8 cellular contexts compared by ENCODE assay signal in genomic region chr6:10695086-10695657, GRCh38. TPM values are rescaled to one million over a fixed set of nuclear protein-coding genes. Genes with fewer than 3 reads are reported as not detected.
DNase-seq lines count a peak whose midpoint lies in the region; ATAC-seq and TF ChIP-seq lines count a peak whose summit lies in the region.

No MANE protein-coding gene starts in this region.

- TF ChIP-seq EP300 in esophagus muscularis mucosa (IDR thresholded peaks at IDR 0.05) = no peak

- CTCF ChIA-PET in Panc1 (lab: Charles Lee) = interaction anchor here (0.5 to 0.7 kb wide), 4 partner anchors 28 to 190 kb away, joined by 3 to 11 read pairs (median 7); no protein-coding TSS in a partner anchor

- H3K4me3 ChIP-seq in GM12875 (ENCODE audit: low read depth, low read length) (peak overlapping the region; percentile 66), Panc1 (ENCODE audit: low read depth in 2 of 2, low read length in 2 of 2) (peak overlapping the region; percentile 95 to 98), esophagus muscularis mucosa (peak overlapping the region; percentile 64 to 93 (median 86)), prostate gland (peak overlapping the region; percentile 68 to 90)

- under 1% methylated on average over 17 of the region's 17 CpGs for WGBS in esophagus muscularis mucosa
- 0% methylated on average over 17 of the region's 17 CpGs for WGBS in prostate gland

- intact Hi-C loops in Panc1 (cut with micrococcal nuclease; ENCODE audit: unreplicated experiment) (loop anchor here (10.0 kb wide), 1 partner anchor 170 kb away; the partner anchor contains the start of gene GCNT2), esophagus muscularis mucosa (cut with DNase I) (loop anchor here (2.0 kb wide), 1 partner anchor 54 kb away; no protein-coding TSS in a partner anchor), prostate gland (cut with DNase I) (loop anchor here (2.0 to 10.0 kb wide), 2 partner anchors 28 to 80 kb away; partner anchors contain the start of gene TMEM14C)

- POLR2A ChIA-PET in Panc1 (lab: Charles Lee) = interaction anchor here (0.5 to 1.0 kb wide), 8 partner anchors 12 to 1880 kb away, joined by 3 to 15 read pairs (median 5); no protein-coding TSS in a partner anchor

- peaks cover 27% of the 10 kb centered on the region for H3K4me1 ChIP-seq in Panc1 (ENCODE audit: control insufficient read depth, insufficient read depth, low read length)
- H3K4me1 ChIP-seq in esophagus muscularis mucosa = peaks cover 25 to 36% (median 28%) of the 10 kb centered on the region in 4 donors
- H3K4me1 ChIP-seq in prostate gland (replicated peaks) = peaks cover 5% of the 10 kb centered on the region

- ATAC-seq in Panc1 (no peak), HG03175 (IDR thresholded peaks at IDR 0.05; ENCODE audit: unreplicated experiment) (no peak), GM18498 (IDR thresholded peaks at IDR 0.05; ENCODE audit: unreplicated experiment) (no peak), GM21737 (IDR thresholded peaks at IDR 0.05; ENCODE audit: unreplicated experiment) (no peak)

- H3K27me3 ChIP-seq in Panc1 (ENCODE audit: control insufficient read depth, insufficient read depth, low read length) = no peaks in the 10 kb centered on the region
- no peaks in the 10 kb centered on the region for H3K27me3 ChIP-seq in esophagus muscularis mucosa
- no peaks in the 10 kb centered on the region for H3K27me3 ChIP-seq in prostate gland (replicated peaks; ENCODE audit: insufficient read depth)

- no TSS peak for BruUV-seq in Panc1 (replicated peaks; lab: Mats Ljungman, UMichigan)

- TF ChIP-seq CTCF in GM12875 (IDR thresholded peaks at IDR 0.05; ENCODE audit: borderline replicate concordance, insufficient read depth, low read depth, low read length) (no peak), Panc1 (IDR thresholded peaks at IDR 0.05) (no peak), esophagus muscularis mucosa (IDR thresholded peaks at IDR 0.05) (no peak), prostate gland (IDR thresholded peaks at IDR 0.05) (no peak)

- in situ Hi-C loops in Panc1 (cut with HindIII; ENCODE audit: low pct_unique_long_range_greater_than_20kb, low sequenced_read_pairs) = no loop called here

- peaks cover 5% of the 10 kb centered on the region for H3K36me3 ChIP-seq in Panc1 (ENCODE audit: control insufficient read depth, insufficient read depth, low read length)
- H3K36me3 ChIP-seq in esophagus muscularis mucosa = peaks cover 0 to 32% (median 19%) of the 10 kb centered on the region in 4 donors
- H3K36me3 ChIP-seq in prostate gland = no peaks in the 10 kb centered on the region

- H3K27ac ChIP-seq in Panc1 (ENCODE audit: low read length) = peak overlapping the region; percentile 98
- H3K27ac ChIP-seq in esophagus muscularis mucosa (replicated peaks in 1 of 4) = peak overlapping the region; percentile 89 to 93 (median 90)
- H3K27ac ChIP-seq in prostate gland = peak overlapping the region; percentile 92 to 94

- H3K9me3 ChIP-seq in Panc1 (ENCODE audit: control insufficient read depth, insufficient read depth, low read depth, low read length) (no peaks in the 10 kb centered on the region), esophagus muscularis mucosa (no peaks in the 10 kb centered on the region), prostate gland (no peaks in the 10 kb centered on the region)

- TF ChIP-seq POLR2A in esophagus muscularis mucosa (IDR thresholded peaks at IDR 0.05; ENCODE audit: low read depth) (no peak), prostate gland (IDR thresholded peaks at IDR 0.05) (no peak)

- DNase-seq in Panc1 (ENCODE audit: low read depth, low spot score) (peak; percentile 12), esophagus muscularis mucosa (ENCODE audit: extremely low spot score) (no peak), prostate gland (ENCODE audit: low spot score) (no peak), NCI-H2196 (lab: John Stamatoyannopoulos, UW; ENCODE audit: unreplicated experiment) (no peak)

RNA-seq across cellular contexts. Expression of gene PAK1IP1, which starts 0.4 kb away (rescaled TPM):
- total RNA-seq in Panc1 (2021; ENCODE audit: unreplicated experiment) = 27.3 TPM
- polyA plus RNA-seq in Panc1 (2012; ENCODE audit: insufficient read length) = 18.1 TPM
- total RNA-seq in esophagus muscularis mucosa = 10 to 100 TPM in 2 of 4 donors, 1 to 10 TPM in 2; 9.4 to 17.9 (median 11.4) TPM
- total RNA-seq in prostate gland = 10 to 100 TPM; 12.2 to 36.7 TPM

RNA-seq across cellular contexts. Expression of gene C6orf52, which starts 0.8 kb away (rescaled TPM):
- total RNA-seq in Panc1 (2021; ENCODE audit: unreplicated experiment) = 6.5 TPM
- polyA plus RNA-seq in Panc1 (2012; ENCODE audit: insufficient read length) = 5.1 TPM
- total RNA-seq in esophagus muscularis mucosa = 1 to 10 TPM in 1 of 4 donors, under 1 TPM in 1, not detected in 2; 0.71 to 1.2 TPM
- total RNA-seq in prostate gland = 1 to 10 TPM in 1 of 2 donors, not detected in 1; 3.3 TPM

RNA-seq across cellular contexts. Expression of gene TMEM14C, which starts 27.7 kb away (rescaled TPM):
- total RNA-seq in Panc1 (2021; ENCODE audit: unreplicated experiment) (159 TPM), esophagus muscularis mucosa (100 to 1,000 TPM in 3 of 4 donors, 10 to 100 TPM in 1; 91.1 to 147 (median 140) TPM), prostate gland (100 to 1,000 TPM in 1 of 2 donors, 10 to 100 TPM in 1; 99.7 to 208 TPM)
- polyA plus RNA-seq in Panc1 (2012; ENCODE audit: insufficient read length) = 134 TPM

RNA-seq across cellular contexts. Expression of gene TMEM14B, which starts 52.4 kb away (rescaled TPM):
- total RNA-seq in Panc1 (2021; ENCODE audit: unreplicated experiment) (180 TPM), esophagus muscularis mucosa (10 to 100 TPM; 35.4 to 77.2 (median 66.2) TPM), prostate gland (100 to 1,000 TPM in 1 of 2 donors, 10 to 100 TPM in 1; 81.1 to 165 TPM)
- polyA plus RNA-seq in Panc1 (2012; ENCODE audit: insufficient read length) = 103 TPM
